Comparison of ENCODE assay signal across 21 cellular contexts in genomic region chr11:41996558-41996957, GRCh38.
DNase-seq lines count a peak whose midpoint lies in the region; ATAC-seq and TF ChIP-seq lines count a peak whose summit lies in the region.
"Had no signal": no experiment of that assay in that cellular context is flagged by ENCODE, and none has a peak within 500 bp of the region (broad histone marks: within the 10 kb centered on the region; RNA-seq: fewer than 3 reads in every experiment).

No MANE protein-coding gene starts in this region.

- H3K36me3 ChIP-seq in A673 (ENCODE audit: insufficient read depth, low read length, poor library complexity, severe bottlenecking) (no peaks in the 10 kb centered on the region), neural cell (ENCODE audit: insufficient read depth, low read length) (no peaks in the 10 kb centered on the region), mucosa of descending colon (ENCODE audit: low read depth) (no peaks in the 10 kb centered on the region)
- H3K36me3 ChIP-seq: BE2C; BLaER1 treated with 17β-estradiol and CSF1 and Interleukin-3, amounts not matched to agents 10 nM and 100 nM had no signal

- H2AFZ ChIP-seq in neural cell (ENCODE audit: low read depth, low read length) = no peak overlapping the region
- H2AFZ ChIP-seq: GM23248 had no signal

- H3K9ac ChIP-seq in neural cell (ENCODE audit: low read length) = no peak overlapping the region
- H3K9ac ChIP-seq: BLaER1 treated with 17β-estradiol and CSF1 and Interleukin-3, amounts not matched to agents 10 nM and 100 nM; GM23248 had no signal

- no peaks in the 10 kb centered on the region for H3F3A ChIP-seq in neural cell (ENCODE audit: insufficient read depth, low read length, poor library complexity, severe bottlenecking)

- TF ChIP-seq POLR2A in lower leg skin (IDR thresholded peaks at IDR 0.05) = no peak

- TF ChIP-seq CTCF in A673 (conservative IDR thresholded peaks at IDR 0.05; ENCODE audit: low read depth, low read length) = no peak
- TF ChIP-seq CTCF in neural cell (IDR thresholded peaks at IDR 0.05; ENCODE audit: poor library complexity, severe bottlenecking) = no peak
- TF ChIP-seq CTCF in lower leg skin (IDR thresholded peaks at IDR 0.05) = no peak
- no peak for TF ChIP-seq CTCF in mucosa of descending colon (IDR thresholded peaks at IDR 0.05)

- no peaks in the 10 kb centered on the region for H3K9me2 ChIP-seq in neural cell (ENCODE audit: insufficient read depth, low read length)

- TF ChIP-seq EP300 in neural cell (conservative IDR thresholded peaks at IDR 0.05; ENCODE audit: poor library complexity, severe bottlenecking) = peak; percentile 89

- H3K27me3 ChIP-seq in A673 (replicated peaks; ENCODE audit: insufficient read depth, low read depth, low read length, poor library complexity) = no peaks in the 10 kb centered on the region
- no peaks in the 10 kb centered on the region for H3K27me3 ChIP-seq in neural cell (ENCODE audit: insufficient read depth, low read depth, low read length)
- H3K27me3 ChIP-seq: BE2C; BLaER1 treated with 17β-estradiol and CSF1 and Interleukin-3, amounts not matched to agents 10 nM and 100 nM had no signal

- POLR2A ChIA-PET in A673 (lab: Charles Lee; ENCODE audit: low non-redundant PET) = no interaction called here

- no peak overlapping the region for H3K4me2 ChIP-seq in neural cell (ENCODE audit: low read length)
- H3K4me2 ChIP-seq: BLaER1 treated with 17β-estradiol and CSF1 and Interleukin-3, amounts not matched to agents 10 nM and 100 nM had no signal

- no peaks in the 10 kb centered on the region for H3K4me1 ChIP-seq in A673 (ENCODE audit: insufficient read depth, low read length, poor library complexity, severe bottlenecking)
- H3K4me1 ChIP-seq in mucosa of descending colon (ENCODE audit: low read depth) = no peaks in the 10 kb centered on the region
- H3K4me1 ChIP-seq: BE2C; BLaER1 treated with 17β-estradiol and CSF1 and Interleukin-3, amounts not matched to agents 10 nM and 100 nM had no signal

- H3K79me2 ChIP-seq in neural cell (replicated peaks; ENCODE audit: insufficient read depth, low read length) = no peaks in the 10 kb centered on the region

- CTCF ChIA-PET in A673 (lab: Charles Lee) = no interaction called here

- BruUV-seq in A673 (replicated peaks; lab: Mats Ljungman, UMichigan) = no TSS peak

- H3K9me3 ChIP-seq in A673 (ENCODE audit: low read depth, low read length, poor library complexity, severe bottlenecking) (peaks cover 28% of the 10 kb centered on the region), neural cell (ENCODE audit: low read length) (no peaks in the 10 kb centered on the region), mucosa of descending colon (no peaks in the 10 kb centered on the region)
- H3K9me3 ChIP-seq: BE2C; BLaER1 treated with 17β-estradiol and CSF1 and Interleukin-3, amounts not matched to agents 10 nM and 100 nM had no signal

- no peaks in the 10 kb centered on the region for H4K20me1 ChIP-seq in neural cell (ENCODE audit: insufficient read depth)
- H4K20me1 ChIP-seq: BLaER1 treated with 17β-estradiol and CSF1 and Interleukin-3, amounts not matched to agents 10 nM and 100 nM had no signal

- no peak for ATAC-seq in GM21447 (IDR thresholded peaks at IDR 0.05; ENCODE audit: unreplicated experiment)
- ATAC-seq in mucosa of descending colon = no peak
- ATAC-seq: HCT116 had no signal

- no peak overlapping the region for H3K4me3 ChIP-seq in A673 (ENCODE audit: low read depth, low read length, poor library complexity, severe bottlenecking)
- no peak overlapping the region for H3K4me3 ChIP-seq in neural cell (ENCODE audit: low read length)
- H3K4me3 ChIP-seq in lower leg skin (ENCODE audit: low read depth, poor library complexity, severe bottlenecking) = no peak overlapping the region
- no peak overlapping the region for H3K4me3 ChIP-seq in mucosa of descending colon
- H3K4me3 ChIP-seq: BLaER1 treated with 17β-estradiol and CSF1 and Interleukin-3, amounts not matched to agents 10 nM and 100 nM; GM23248 had no signal

- DNase-seq in NCI-H1105 treated with DMSO at 0.1 percent for 48 hours (lab: John Stamatoyannopoulos, UW) (peak; percentile 11), NCI-H1105 (lab: John Stamatoyannopoulos, UW) (no peak), A673 (ENCODE audit: low spot score) (peak; percentile 43), M059J (ENCODE audit: low read depth) (peak; percentile 9), lower leg skin (ENCODE audit: low spot score in 2 of 2) (no peak), mucosa of descending colon (no peak)
- DNase-seq: ACHN; AML-193; BE2C; CD4-positive, alpha-beta T cell; CD8-positive, alpha-beta memory T cell; DMS 273 treated with DMSO at 0.1 percent for 48 hours; DMS79; GF-D8; GM23248; H9 had no signal

- intact Hi-C loops in A673 (cut with micrococcal nuclease; ENCODE audit: unreplicated experiment) (no loop called here), lower leg skin (cut with DNase I; ENCODE audit: low total_unique reads) (no loop called here), mucosa of descending colon (cut with DNase I, micrococcal nuclease) (no loop called here)

- WGBS in lower leg skin, 2 donors = 58 to 81% methylated on average over 1 of the region's 1 CpG

- TF ChIP-seq RAD21 in neural cell (conservative IDR thresholded peaks at IDR 0.05) = no peak

- H3K27ac ChIP-seq in A673 (ENCODE audit: low read depth, low read length, poor library complexity, severe bottlenecking) (no peak overlapping the region), neural cell (ENCODE audit: low read length) (peak overlapping the region; percentile 50)
- H3K27ac ChIP-seq: 22Rv1; BLaER1 treated with 17β-estradiol and CSF1 and Interleukin-3, amounts not matched to agents 10 nM and 100 nM; GM23248 had no signal

TF ChIP-seq in neural cell, 6 proteins besides CTCF, POLR2A, EP300 and RAD21:
- peak; percentile 81 for TF ChIP-seq POLR2AphosphoS5 (IDR thresholded peaks at IDR 0.05)
- peak; percentile 54 for TF ChIP-seq REST (IDR thresholded peaks at IDR 0.05; ENCODE audit: borderline replicate concordance)
- TF ChIP-seq SMC3 (conservative IDR thresholded peaks at IDR 0.05; ENCODE audit: poor library complexity) = no peak

Comparison
In these comparisons a context has a peak if more than half of its experiments do, and no peak if none do; other contexts are left out.
1. DNase-seq: peak in NCI-H1105 treated with DMSO at 0.1 percent for 48 hours (single experiment), A673 (single experiment) and M059J (single experiment); none in NCI-H1105 (single experiment), lower leg skin (0 of 2) and mucosa of descending colon (0 of 3).